In genomic region chr16:12235110-12235509, GRCh38 we compare ENCODE assay signal across 17 cellular contexts.
A peak's percentile ranks its signal among the peaks of the same experiment; 100 is the strongest.
DNase-seq lines count a peak whose midpoint lies in the region; ATAC-seq lines count a peak whose summit lies in the region.
"Had no signal": no experiment of that assay in that cellular context is flagged by ENCODE, and none has a peak within 500 bp of the region (broad histone marks: within the 10 kb centered on the region; RNA-seq: fewer than 3 reads in every experiment).

No MANE protein-coding gene starts in this region.

- peak; percentile 20 for DNase-seq in DMS79 treated with DMSO at 0.1 percent for 48 hours (lab: John Stamatoyannopoulos, UW)
- no peak for DNase-seq in DMS79 (lab: John Stamatoyannopoulos, UW)
- DNase-seq in NCI-H2171 treated with DMSO at 0.1 percent for 48 hours (lab: John Stamatoyannopoulos, UW): peak; percentile 95
- peak; percentile 51 for DNase-seq in cerebellar cortex (ENCODE audit: low spot score)
- DNase-seq in foreskin melanocyte: no peak
- DNase-seq: activated CD4-positive, alpha-beta T cell treated with anti-CD3 and anti-CD28 coated beads, Interleukin-2, amount 50 U/mL, for 48 hours; adrenal gland; gastrocnemius medialis; NCI-H1417 treated with DMSO at 0.1 percent for 48 hours; NCI-H748 treated with DMSO at 0.1 percent for 48 hours; psoas muscle; stimulated activated CD4-positive, alpha-beta T cell treated with anti-CD3 and anti-CD28 coated beads, Interleukin-12 subunit alpha, Interleukin-12 subunit beta, amount 100 ng/mL, for 4 hours had no signal

- peaks cover 30% of the 10 kb centered on the region for H3K4me1 ChIP-seq in skeletal muscle satellite cell (ENCODE audit: control insufficient read depth, insufficient read depth, low read length)
- H3K4me1 ChIP-seq: adrenal gland had no signal

- no peak for ATAC-seq in GM21737 (IDR thresholded peaks at IDR 0.05; ENCODE audit: unreplicated experiment)
- ATAC-seq in HG02885 (IDR thresholded peaks at IDR 0.05; ENCODE audit: poor library complexity, unreplicated experiment): no peak
- ATAC-seq: gastrocnemius medialis; psoas muscle; stimulated activated memory B cell treated with anti-CD40 and anti-IgM and Interleukin-4, amounts not matched to agents 10 μg/mL and 1 μg/mL and 100 μg/mL, for 72 hours had no signal

- H3K9ac ChIP-seq in skeletal muscle satellite cell (ENCODE audit: low read depth, low read length): no peak overlapping the region

- no peaks in the 10 kb centered on the region for H3K36me3 ChIP-seq in skeletal muscle satellite cell (ENCODE audit: insufficient read depth, low read length)
- H3K36me3 ChIP-seq: adrenal gland, gastrocnemius medialis had no signal

- H3K27me3 ChIP-seq in skeletal muscle satellite cell (ENCODE audit: control insufficient read depth, insufficient read depth, low read length): no peaks in the 10 kb centered on the region
- H3K27me3 ChIP-seq: adrenal gland, gastrocnemius medialis had no signal

- no peak overlapping the region for H3K4me3 ChIP-seq in skeletal muscle satellite cell (ENCODE audit: low read length)
- H3K4me3 ChIP-seq: adrenal gland, gastrocnemius medialis, lung, psoas muscle had no signal

- peak overlapping the region; percentile 31 for H3K4me2 ChIP-seq in skeletal muscle satellite cell (ENCODE audit: low read length)

- no peaks in the 10 kb centered on the region for H3K9me3 ChIP-seq in skeletal muscle satellite cell (replicated peaks; ENCODE audit: low read length)
- H3K9me3 ChIP-seq: adrenal gland, gastrocnemius medialis, psoas muscle had no signal

Comparison
In these comparisons a context has a peak if more than half of its experiments do, and no peak if none do; other contexts are left out.
1. DNase-seq: peak in DMS79 treated with DMSO at 0.1 percent for 48 hours (single experiment), NCI-H2171 treated with DMSO at 0.1 percent for 48 hours (single experiment) and cerebellar cortex (single experiment); none in DMS79 (single experiment) and foreskin melanocyte (single experiment).